In genomic region chr10:1149793-1150637, GRCh38 we compare ENCODE assay signal across 8 cellular contexts.
A peak's percentile ranks its signal among the peaks of the same experiment; 100 is the strongest.
DNase-seq lines count a peak whose midpoint lies in the region; ATAC-seq and TF ChIP-seq lines count a peak whose summit lies in the region.

No MANE protein-coding gene starts in this region.

- no peak overlapping the region for H4K91ac ChIP-seq in mesenchymal stem cell (ENCODE audit: low read length)

- ATAC-seq in GM21825 (IDR thresholded peaks at IDR 0.05; ENCODE audit: unreplicated experiment) (no peak), GM19351 (IDR thresholded peaks at IDR 0.05; ENCODE audit: unreplicated experiment) (no peak), GM19328 (IDR thresholded peaks at IDR 0.05; ENCODE audit: unreplicated experiment) (no peak)

- peak; percentile 45 for DNase-seq in Jurkat, Clone E6-1 (ENCODE audit: low read depth, low spot score)
- DNase-seq in choroid plexus epithelial cell (ENCODE audit: low read depth) (peak; percentile 62), mesenchymal stem cell (no peak), globus pallidus (ENCODE audit: low spot score) (no peak)

- peaks cover 0 to 8% (median 0%) of the 10 kb centered on the region in 11 experiments; a peak in 2 of 22 replicates for H3K36me3 ChIP-seq in BLaER1 treated with 17β-estradiol and CSF1 and Interleukin-3, amounts not matched to agents 10 nM and 100 nM
- H3K36me3 ChIP-seq in mesenchymal stem cell (ENCODE audit: control insufficient read depth in 1 of 2, insufficient read depth in 2 of 2, low read depth in 1 of 2, low read length in 2 of 2) = peaks cover 0 to 5% of the 10 kb centered on the region in 2 experiments

- peak overlapping the region; percentile 53 to 94 (median 84) for H3K4me2 ChIP-seq in BLaER1 treated with 17β-estradiol and CSF1 and Interleukin-3, amounts not matched to agents 10 nM and 100 nM
- no peak overlapping the region for H3K4me2 ChIP-seq in mesenchymal stem cell (ENCODE audit: low read length, poor library complexity, severe bottlenecking)

- no peak overlapping the region for H3K4ac ChIP-seq in mesenchymal stem cell (ENCODE audit: low read depth in 1 of 2, low read length in 2 of 2)

- peak overlapping the region in 4 of 11 experiments; percentile 2 to 48 (median 35); a peak in 2 of 22 replicates for H3K9ac ChIP-seq in BLaER1 treated with 17β-estradiol and CSF1 and Interleukin-3, amounts not matched to agents 10 nM and 100 nM
- H3K9ac ChIP-seq in mesenchymal stem cell (ENCODE audit: low read length) = no peak overlapping the region

- peak overlapping the region in 3 of 10 experiments; percentile 2 to 36 (median 34); a peak in 2 of 20 replicates for H3K4me3 ChIP-seq in BLaER1 treated with 17β-estradiol and CSF1 and Interleukin-3, amounts not matched to agents 10 nM and 100 nM
- H3K4me3 ChIP-seq in Jurkat, Clone E6-1 (ENCODE audit: low read length) = no peak overlapping the region
- H3K4me3 ChIP-seq in choroid plexus epithelial cell (ENCODE audit: low read depth, low read length) (no peak overlapping the region), mesenchymal stem cell (ENCODE audit: insufficient read depth in 1 of 2, low read depth in 1 of 2, low read length in 2 of 2) (no peak overlapping the region)

- H2BK5ac ChIP-seq in mesenchymal stem cell (ENCODE audit: low read depth, low read length, poor library complexity, severe bottlenecking) = no peak overlapping the region

- H3K18ac ChIP-seq in mesenchymal stem cell (ENCODE audit: low read depth in 1 of 2, low read length in 2 of 2) = no peak overlapping the region

- no peak overlapping the region for H4K8ac ChIP-seq in mesenchymal stem cell (ENCODE audit: low read length)

- H2AFZ ChIP-seq in mesenchymal stem cell (ENCODE audit: low read depth, low read length) = no peak overlapping the region

- no peak overlapping the region for H2BK12ac ChIP-seq in mesenchymal stem cell (ENCODE audit: low read length in 2 of 2)

- TF ChIP-seq CTCF in choroid plexus epithelial cell (conservative IDR thresholded peaks at IDR 0.05; ENCODE audit: low read depth, low read length) = no peak

- H3K27me3 ChIP-seq in BLaER1 treated with 17β-estradiol and CSF1 and Interleukin-3, amounts not matched to agents 10 nM and 100 nM = peaks cover 0 to 10% (median 0%) of the 10 kb centered on the region in 11 experiments; a peak in 1 of 22 replicates
- peaks cover 0 to 23% of the 10 kb centered on the region in 2 experiments for H3K27me3 ChIP-seq in mesenchymal stem cell (ENCODE audit: control insufficient read depth in 1 of 2, insufficient read depth in 1 of 2, low read length in 2 of 2)

- no peak overlapping the region for H3K14ac ChIP-seq in mesenchymal stem cell (ENCODE audit: low read length in 2 of 2)

- H2BK15ac ChIP-seq in mesenchymal stem cell (ENCODE audit: low read depth, poor library complexity, severe bottlenecking) = no peak overlapping the region

- H3K23ac ChIP-seq in mesenchymal stem cell (ENCODE audit: low read length in 2 of 2) = no peak overlapping the region

- peaks cover 21 to 70% (median 64%) of the 10 kb centered on the region in 10 experiments for H3K4me1 ChIP-seq in BLaER1 treated with 17β-estradiol and CSF1 and Interleukin-3, amounts not matched to agents 10 nM and 100 nM
- H3K4me1 ChIP-seq in mesenchymal stem cell (ENCODE audit: control insufficient read depth, insufficient read depth, low read depth, low read length) = peaks cover 18% of the 10 kb centered on the region

- peak overlapping the region; percentile 35 for H2AK5ac ChIP-seq in mesenchymal stem cell (ENCODE audit: low read length, severe bottlenecking)

- no peak overlapping the region for H2BK120ac ChIP-seq in mesenchymal stem cell (ENCODE audit: low read depth, low read length)

- H3K9me3 ChIP-seq in BLaER1 treated with 17β-estradiol and CSF1 and Interleukin-3, amounts not matched to agents 10 nM and 100 nM (replicated peaks in 1 of 11) = peaks cover 28 to 37% (median 33%) of the 10 kb centered on the region in 11 experiments
- H3K9me3 ChIP-seq in mesenchymal stem cell (ENCODE audit: control insufficient read depth, low read length) = peaks cover 9% of the 10 kb centered on the region

- H4K20me1 ChIP-seq in BLaER1 treated with 17β-estradiol and CSF1 and Interleukin-3, amounts not matched to agents 10 nM and 100 nM = peaks cover 0 to 4% (median 0%) of the 10 kb centered on the region in 11 experiments; a peak in 1 of 22 replicates

- no peaks in the 10 kb centered on the region for H3K79me1 ChIP-seq in mesenchymal stem cell (replicated peaks; ENCODE audit: low read length, poor library complexity, severe bottlenecking)

- peak overlapping the region in 5 of 11 experiments; percentile 5 to 58 (median 47); a peak in 6 of 22 replicates for H3K27ac ChIP-seq in BLaER1 treated with 17β-estradiol and CSF1 and Interleukin-3, amounts not matched to agents 10 nM and 100 nM
- no peak overlapping the region for H3K27ac ChIP-seq in mesenchymal stem cell (ENCODE audit: low read length, poor library complexity, severe bottlenecking)

- WGBS in mesenchymal stem cell = 87% methylated on average over 23 of the region's 23 CpGs

Comparison
In these comparisons a context has a peak if more than half of its experiments do, and no peak if none do; other contexts are left out.
1. DNase-seq: peak in Jurkat, Clone E6-1 (single experiment) and choroid plexus epithelial cell (single experiment); none in mesenchymal stem cell (single experiment) and globus pallidus (single experiment).